Comparison of ENCODE assay signal across 15 cellular contexts in genomic region chr11:61472868-61473267, GRCh38. TPM values are rescaled to one million over a fixed set of nuclear protein-coding genes. Genes with fewer than 3 reads are reported as not detected.
DNase-seq lines count a peak whose midpoint lies in the region; ATAC-seq, FAIRE-seq and TF ChIP-seq lines count a peak whose summit lies in the region.
"Had no signal": no experiment of that assay in that cellular context is flagged by ENCODE, and none has a peak within 500 bp of the region (broad histone marks: within the 10 kb centered on the region; RNA-seq: fewer than 3 reads in every experiment).

No MANE protein-coding gene starts in this region.

- intact Hi-C loops in heart left ventricle (cut with DNase I) (loop anchor here in 1 of 10 donors (10.0 kb wide), 2 partner anchors 102 to 262 kb away; no protein-coding TSS in a partner anchor), psoas muscle (cut with DNase I) (loop anchor here in 1 of 2 donors (10.0 kb wide), 1 partner anchor 262 kb away; no protein-coding TSS in a partner anchor), HepG2 (cut with micrococcal nuclease; ENCODE audit: unreplicated experiment) (no loop called here), OCI-LY7 (cut with micrococcal nuclease; ENCODE audit: unreplicated experiment) (no loop called here)

- no peaks in the 10 kb centered on the region for H4K20me1 ChIP-seq in HepG2 (ENCODE audit: insufficient read depth, low read length)
- H4K20me1 ChIP-seq in OCI-LY7 (ENCODE audit: insufficient read depth, low read length), result no peaks in the 10 kb centered on the region

- H3K9ac ChIP-seq in HepG2 (ENCODE audit: insufficient read depth, low read depth, low read length), result no peak overlapping the region

- peak in 3 of 4 donors; percentile 21 to 62 (median 62) for ATAC-seq in heart left ventricle
- peak; percentile 37 to 73 (median 56) for ATAC-seq in psoas muscle
- ATAC-seq in HepG2, result no peak
- ATAC-seq in HG03159 (IDR thresholded peaks at IDR 0.05; ENCODE audit: unreplicated experiment), result no peak

- TF ChIP-seq POLR2A in heart left ventricle (IDR thresholded peaks at IDR 0.05) (no peak), HepG2 (IDR thresholded peaks at IDR 0.05; ENCODE audit: insufficient read depth in 1 of 2, low read depth in 2 of 2, low read length in 2 of 2) (no peak)

- no peak overlapping the region for H2AFZ ChIP-seq in HepG2 (ENCODE audit: low read length)
- H2AFZ ChIP-seq in OCI-LY7 (ENCODE audit: low read length), result no peak overlapping the region

- H3K9me3 Mint-ChIP-seq in activated T-cell treated with anti-CD3 and anti-CD28 coated beads, Interleukin-2, amount 50 U/mL, for 24 hours, result no peaks in the 10 kb centered on the region

- POLR2A ChIA-PET in HepG2 (lab: Yijun Ruan, JAX) (no interaction called here), OCI-LY7 (lab: Charles Lee) (interaction anchor here (1.1 kb wide), 1 partner anchor 10 kb away, joined by 5 read pairs; no protein-coding TSS in a partner anchor)

- FAIRE-seq in HepG2 (lab: Jason Lieb, UNC), result no peak
- FAIRE-seq: A204.1 had no signal

- H3K27ac Mint-ChIP-seq in activated T-cell treated with anti-CD3 and anti-CD28 coated beads, Interleukin-2, amount 50 U/mL, for 24 hours, result peak overlapping the region; percentile 38

- no peaks in the 10 kb centered on the region for H3K27me3 Mint-ChIP-seq in activated T-cell treated with anti-CD3 and anti-CD28 coated beads, Interleukin-2, amount 50 U/mL, for 24 hours

- peaks cover 0 to 7% (median 0%) of the 10 kb centered on the region in 12 donors for H3K9me3 ChIP-seq in heart left ventricle
- peaks cover 3% of the 10 kb centered on the region for H3K9me3 ChIP-seq in psoas muscle
- H3K9me3 ChIP-seq in HepG2 (ENCODE audit: low read length), result no peaks in the 10 kb centered on the region
- no peaks in the 10 kb centered on the region for H3K9me3 ChIP-seq in OCI-LY7 (ENCODE audit: low read length)

- H3K27me3 ChIP-seq in heart left ventricle (no peaks in the 10 kb centered on the region), psoas muscle (ENCODE audit: insufficient read depth in 3 of 3, low read length in 2 of 3) (no peaks in the 10 kb centered on the region), HepG2 (ENCODE audit: control insufficient read depth in 1 of 2, insufficient read depth in 2 of 2, low read length in 2 of 2) (no peaks in the 10 kb centered on the region)

- H3K27ac ChIP-seq in heart left ventricle (peak overlapping the region in 11 of 12 donors; percentile 60 to 92 (median 77)), psoas muscle (peak overlapping the region; percentile 92), HepG2 (ENCODE audit: extremely low read length, insufficient read depth, low read length) (no peak overlapping the region), OCI-LY7 (ENCODE audit: low read depth, low read length, poor library complexity, severe bottlenecking) (no peak overlapping the region)

- WGBS in heart left ventricle, 4 donors, result 63 to 73% (median 65%) methylated on average over 5 of the region's 5 CpGs
- WGBS in psoas muscle, 3 donors, result 63 to 72% (median 66%) methylated on average over 5 of the region's 5 CpGs
- 83% methylated on average over 5 of the region's 5 CpGs for WGBS in HepG2 (ENCODE audit: low lambda C conversion rate)

- no peak for DNase-seq in activated T-cell treated with anti-CD3 and anti-CD28 coated beads, Interleukin-2, amount 50 U/mL, for 24 hours
- DNase-seq in activated T-cell treated with anti-CD3 and anti-CD28 coated beads, Interleukin-2, amount 50 U/mL, for 1 hour, result no peak
- DNase-seq in heart left ventricle (peak in 4 of 5 donors; percentile 41 to 68 (median 50)), psoas muscle (peak; percentile 50 to 70), HepG2 (ENCODE audit: low spot score) (no peak), OCI-LY7 (ENCODE audit: low spot score) (no peak)
- no peak for DNase-seq in stimulated activated CD4-positive, alpha-beta T cell treated with anti-CD3 and anti-CD28 coated beads, Interleukin-2, amount 100 ng/mL, for 24 hours
- DNase-seq: activated CD4-positive, alpha-beta T cell treated with anti-CD3 and anti-CD28 coated beads for 48 hours; glutamatergic neuron; NCI-H2171; stimulated activated CD4-positive, alpha-beta T cell treated with anti-CD3 and anti-CD28 coated beads, Interleukin-4, amount 100 ng/mL, for 24 hours; stimulated activated naive CD4-positive, alpha-beta T cell treated with Interleukin-2 at 50 U/mL for 16 hours had no signal

- peaks cover 0 to 25% (median 12%) of the 10 kb centered on the region in 9 donors for H3K36me3 ChIP-seq in heart left ventricle
- peaks cover 0 to 14% of the 10 kb centered on the region in 2 donors for H3K36me3 ChIP-seq in psoas muscle (ENCODE audit: insufficient read depth in 1 of 2, low read depth in 1 of 2)
- no peaks in the 10 kb centered on the region for H3K36me3 ChIP-seq in HepG2 (replicated peaks in 1 of 2; ENCODE audit: control insufficient read depth in 1 of 2, insufficient read depth in 2 of 2, low read length in 2 of 2)
- peaks cover 22% of the 10 kb centered on the region for H3K36me3 ChIP-seq in OCI-LY7 (ENCODE audit: insufficient read depth, low read length)

- H3K79me2 ChIP-seq in HepG2 (ENCODE audit: insufficient read depth, low read length) (no peaks in the 10 kb centered on the region), OCI-LY7 (ENCODE audit: insufficient read depth, low read depth, low read length) (no peaks in the 10 kb centered on the region)

- no peak for TF ChIP-seq EP300 in HepG2 (IDR thresholded peaks at IDR 0.05; ENCODE audit: low read depth in 2 of 2, low read length in 2 of 2)
- TF ChIP-seq EP300 in HepG2 (CRISPR knock-in tag; IDR thresholded peaks at IDR 0.05; ENCODE audit: borderline replicate concordance), result no peak

- peaks cover 0 to 29% (median 11%) of the 10 kb centered on the region in 12 donors for H3K4me1 ChIP-seq in heart left ventricle
- H3K4me1 ChIP-seq in psoas muscle, result peaks cover 29% of the 10 kb centered on the region
- H3K4me1 ChIP-seq in HepG2 (ENCODE audit: insufficient read depth, low read length), result peaks cover 9% of the 10 kb centered on the region
- no peaks in the 10 kb centered on the region for H3K4me1 ChIP-seq in OCI-LY7 (ENCODE audit: insufficient read depth, low read length, poor library complexity, severe bottlenecking)

- TF ChIP-seq CTCF in heart left ventricle (IDR thresholded peaks at IDR 0.05) (no peak), psoas muscle (IDR thresholded peaks at IDR 0.05) (no peak), HepG2 (CRISPR knock-in tag; IDR thresholded peaks at IDR 0.05) (no peak), OCI-LY7 (conservative IDR thresholded peaks at IDR 0.05; ENCODE audit: low read length) (no peak)

- CTCF ChIA-PET in HepG2 (lab: Yijun Ruan, JAX; ENCODE audit: low intra/inter-chr PET ratio, low total read pairs) (no interaction called here), OCI-LY7 (lab: Charles Lee; ENCODE audit: unreplicated experiment) (no interaction called here)

- no peak for TF ChIP-seq RAD21 in HepG2 (CRISPR knock-in tag; IDR thresholded peaks at IDR 0.05)

- H3K36me3 Mint-ChIP-seq in activated T-cell treated with anti-CD3 and anti-CD28 coated beads, Interleukin-2, amount 50 U/mL, for 24 hours (ENCODE audit: low read depth), result peaks cover 31% of the 10 kb centered on the region

- no peak overlapping the region for H3K4me3 Mint-ChIP-seq in activated T-cell treated with anti-CD3 and anti-CD28 coated beads, Interleukin-2, amount 50 U/mL, for 24 hours

- no peaks in the 10 kb centered on the region for H3K9me2 ChIP-seq in OCI-LY7 (ENCODE audit: insufficient read depth, low read length)

- peaks cover 7% of the 10 kb centered on the region for H3K4me1 Mint-ChIP-seq in activated T-cell treated with anti-CD3 and anti-CD28 coated beads, Interleukin-2, amount 50 U/mL, for 24 hours (ENCODE audit: low read depth)

- in situ Hi-C loops in HepG2 (cut with HindIII; ENCODE audit: extremely low pct_ligation_motif_present, low pct_unique_long_range_greater_than_20kb), result no loop called here

- H3K4me2 ChIP-seq in HepG2 (ENCODE audit: low read depth, low read length) (no peak overlapping the region), OCI-LY7 (ENCODE audit: low read length) (no peak overlapping the region)

- BruUV-seq in HepG2 (replicated peaks; lab: Mats Ljungman, UMichigan) (no TSS peak), OCI-LY7 (replicated peaks; lab: Mats Ljungman, UMichigan) (no TSS peak)

- no peak overlapping the region for H3K4me3 ChIP-seq in heart left ventricle
- H3K4me3 ChIP-seq in psoas muscle, result no peak overlapping the region
- no peak overlapping the region for H3K4me3 ChIP-seq in HepG2 (replicated peaks in 1 of 3; ENCODE audit: insufficient read depth in 1 of 3, low read depth in 2 of 3, low read length in 3 of 3)
- no peak overlapping the region for H3K4me3 ChIP-seq in OCI-LY7 (ENCODE audit: low read depth, low read length, poor library complexity, severe bottlenecking)

RNA-seq across cellular contexts. Expression of gene LRRC10B, which starts 35.7 kb away (rescaled TPM):
- total RNA-seq in heart left ventricle, result 1 to 10 TPM in 5 of 9 donors, under 1 TPM in 4; 0.15 to 4.2 (median 1.1) TPM
- 1 to 10 TPM in 1 of 2 donors, under 1 TPM in 1; 0.76 to 1.3 TPM for polyA plus RNA-seq in heart left ventricle
- total RNA-seq in psoas muscle, result under 1 TPM in 3 of 4 donors, not detected in 1; 0.27 to 0.69 (median 0.64) TPM
- polyA plus RNA-seq in psoas muscle, result 1 to 10 TPM in 1 of 3 donors, under 1 TPM in 2; 0.24 to 2.1 (median 0.40) TPM
- total RNA-seq in HepG2 (2016; rRNA removed; fragmentation: Illumina TruSeq; extraction: Trizol), result not detected in 2 replicates
- total RNA-seq in HepG2 (2016; cell fraction: cytosol; rRNA removed; fragmentation: Illumina TruSeq; extraction: Trizol; ENCODE audit: low read depth), result not detected in 2 replicates
- total RNA-seq in HepG2 (2016; cell fraction: insoluble cytoplasmic fraction; rRNA removed; fragmentation: Illumina TruSeq; extraction: Trizol), result not detected in 2 replicates
- not detected in 2 replicates for total RNA-seq in HepG2 (2016; cell fraction: membrane; rRNA removed; fragmentation: Illumina TruSeq; extraction: Trizol)
- total RNA-seq in HepG2 (2016; cell fraction: nucleus; rRNA removed; fragmentation: Illumina TruSeq; extraction: Trizol), result not detected in 2 replicates
- polyA plus RNA-seq in HepG2 (2011; rRNA removed), result not detected in 2 replicates
- polyA plus RNA-seq in HepG2 (2011; cell fraction: cytosol; rRNA removed), result not detected in 2 replicates
- not detected in 2 replicates for polyA plus RNA-seq in HepG2 (2011; cell fraction: nucleus; rRNA removed)
- not detected in 2 replicates for polyA plus RNA-seq in HepG2 (2012)
- polyA plus RNA-seq in HepG2 (2016; cell fraction: cytosol; fragmentation: Illumina TruSeq; extraction: Trizol; ENCODE audit: low read depth), result not detected in 2 replicates
- not detected in 2 replicates for polyA plus RNA-seq in HepG2 (2016; cell fraction: insoluble cytoplasmic fraction; fragmentation: Illumina TruSeq; extraction: Trizol; ENCODE audit: low read depth)
- not detected in 2 replicates for polyA plus RNA-seq in HepG2 (2016; cell fraction: membrane; fragmentation: Illumina TruSeq; extraction: Trizol; ENCODE audit: low read depth)
- not detected in 2 replicates for polyA plus RNA-seq in HepG2 (2016; cell fraction: nucleus; fragmentation: Illumina TruSeq; extraction: Trizol; ENCODE audit: insufficient read depth, low read depth)
- not detected in 2 replicates for polyA minus RNA-seq in HepG2 (2011; rRNA and poly(A)+ RNA removed; ENCODE audit: low replicate concordance)
- not detected in 2 replicates for polyA minus RNA-seq in HepG2 (2011; cell fraction: cytosol; rRNA and poly(A)+ RNA removed)
- polyA minus RNA-seq in HepG2 (2011; cell fraction: nucleus; rRNA and poly(A)+ RNA removed), result not detected in 2 replicates
- total RNA-seq in OCI-LY7 (2014; rRNA removed; shearing (Covaris generic)), result not detected in 2 replicates
- not detected in 2 replicates for total RNA-seq in OCI-LY7 (2022)
- total RNA-seq: T-helper 1 cell treated with Interleukin-12 subunit alpha and Interleukin-12 subunit beta and Interleukin-4 antibody, amounts not matched to agents 30 ng/mL and 1 ng/mL, for 36 hours had no signal

RNA-seq across cellular contexts. Expression of gene SDHAF2, which starts 42.9 kb away (rescaled TPM):
- 100 to 1,000 TPM in 1 of 9 donors, 10 to 100 TPM in 8; 25.7 to 124 (median 33.7) TPM for total RNA-seq in heart left ventricle
- polyA plus RNA-seq in heart left ventricle, result 10 to 100 TPM; 45.0 to 46.5 TPM
- total RNA-seq in psoas muscle, result 10 to 100 TPM; 29.4 to 45.2 (median 33.7) TPM
- 100 to 1,000 TPM in 1 of 3 donors, 10 to 100 TPM in 2; 52.7 to 103 (median 84.4) TPM for polyA plus RNA-seq in psoas muscle
- total RNA-seq in HepG2 (2016; rRNA removed; fragmentation: Illumina TruSeq; extraction: Trizol), result 44.2 and 53.3 TPM in 2 replicates
- 30.3 and 32.6 TPM in 2 replicates for total RNA-seq in HepG2 (2016; cell fraction: cytosol; rRNA removed; fragmentation: Illumina TruSeq; extraction: Trizol; ENCODE audit: low read depth)
- total RNA-seq in HepG2 (2016; cell fraction: insoluble cytoplasmic fraction; rRNA removed; fragmentation: Illumina TruSeq; extraction: Trizol), result 44.0 and 50.9 TPM in 2 replicates
- 39.7 and 41.1 TPM in 2 replicates for total RNA-seq in HepG2 (2016; cell fraction: membrane; rRNA removed; fragmentation: Illumina TruSeq; extraction: Trizol)
- 25.6 and 36.2 TPM in 2 replicates for total RNA-seq in HepG2 (2016; cell fraction: nucleus; rRNA removed; fragmentation: Illumina TruSeq; extraction: Trizol)
- polyA plus RNA-seq in HepG2 (2011; rRNA removed), result 70.4 and 70.5 TPM in 2 replicates
- polyA plus RNA-seq in HepG2 (2011; cell fraction: cytosol; rRNA removed), result 81.8 and 87.8 TPM in 2 replicates
- polyA plus RNA-seq in HepG2 (2011; cell fraction: nucleus; rRNA removed), result 26.5 and 33.7 TPM in 2 replicates
- polyA plus RNA-seq in HepG2 (2012), result 25.1 and 33.9 TPM in 2 replicates
- 25.0 and 26.0 TPM in 2 replicates for polyA plus RNA-seq in HepG2 (2016; cell fraction: cytosol; fragmentation: Illumina TruSeq; extraction: Trizol; ENCODE audit: low read depth)
- polyA plus RNA-seq in HepG2 (2016; cell fraction: insoluble cytoplasmic fraction; fragmentation: Illumina TruSeq; extraction: Trizol; ENCODE audit: low read depth), result 65.1 and 67.8 TPM in 2 replicates
- 38.0 and 41.3 TPM in 2 replicates for polyA plus RNA-seq in HepG2 (2016; cell fraction: membrane; fragmentation: Illumina TruSeq; extraction: Trizol; ENCODE audit: low read depth)
- polyA plus RNA-seq in HepG2 (2016; cell fraction: nucleus; fragmentation: Illumina TruSeq; extraction: Trizol; ENCODE audit: insufficient read depth, low read depth), result 48.1 and 64.5 TPM in 2 replicates
- polyA minus RNA-seq in HepG2 (2011; rRNA and poly(A)+ RNA removed; ENCODE audit: low replicate concordance), result 102 and 166 TPM in 2 replicates
- 21.2 and 24.1 TPM in 2 replicates for polyA minus RNA-seq in HepG2 (2011; cell fraction: cytosol; rRNA and poly(A)+ RNA removed)
- 54.1 and 63.3 TPM in 2 replicates for polyA minus RNA-seq in HepG2 (2011; cell fraction: nucleus; rRNA and poly(A)+ RNA removed)
- 40.6 and 41.2 TPM in 2 replicates for total RNA-seq in OCI-LY7 (2014; rRNA removed; shearing (Covaris generic))
- 28.0 and 33.3 TPM in 2 replicates for total RNA-seq in OCI-LY7 (2022)

RNA-seq across cellular contexts. Expression of gene CPSF7, which starts 43.1 kb away (rescaled TPM):
- 10 to 100 TPM; 27.3 to 52.4 (median 37.6) TPM for total RNA-seq in heart left ventricle
- polyA plus RNA-seq in heart left ventricle, result 10 to 100 TPM; 24.3 to 32.4 TPM
- total RNA-seq in psoas muscle, result 10 to 100 TPM; 51.1 to 66.2 (median 55.4) TPM
- polyA plus RNA-seq in psoas muscle, result 10 to 100 TPM; 28.2 to 48.2 (median 39.9) TPM
- total RNA-seq in HepG2 (2016; rRNA removed; fragmentation: Illumina TruSeq; extraction: Trizol), result 29.4 and 34.1 TPM in 2 replicates
- total RNA-seq in HepG2 (2016; cell fraction: cytosol; rRNA removed; fragmentation: Illumina TruSeq; extraction: Trizol; ENCODE audit: low read depth), result 7.3 and 8.6 TPM in 2 replicates
- total RNA-seq in HepG2 (2016; cell fraction: insoluble cytoplasmic fraction; rRNA removed; fragmentation: Illumina TruSeq; extraction: Trizol), result 25.4 and 37.8 TPM in 2 replicates
- total RNA-seq in HepG2 (2016; cell fraction: membrane; rRNA removed; fragmentation: Illumina TruSeq; extraction: Trizol), result 19.4 and 20.2 TPM in 2 replicates
- total RNA-seq in HepG2 (2016; cell fraction: nucleus; rRNA removed; fragmentation: Illumina TruSeq; extraction: Trizol), result 48.4 and 51.2 TPM in 2 replicates
- 36.8 and 40.6 TPM in 2 replicates for polyA plus RNA-seq in HepG2 (2011; rRNA removed)
- polyA plus RNA-seq in HepG2 (2011; cell fraction: cytosol; rRNA removed), result 16.4 and 19.7 TPM in 2 replicates
- 110 and 125 TPM in 2 replicates for polyA plus RNA-seq in HepG2 (2011; cell fraction: nucleus; rRNA removed)
- polyA plus RNA-seq in HepG2 (2012), result 47.5 and 48.9 TPM in 2 replicates
- 3.7 and 4.1 TPM in 2 replicates for polyA plus RNA-seq in HepG2 (2016; cell fraction: cytosol; fragmentation: Illumina TruSeq; extraction: Trizol; ENCODE audit: low read depth)
- 36.9 and 49.6 TPM in 2 replicates for polyA plus RNA-seq in HepG2 (2016; cell fraction: insoluble cytoplasmic fraction; fragmentation: Illumina TruSeq; extraction: Trizol; ENCODE audit: low read depth)
- polyA plus RNA-seq in HepG2 (2016; cell fraction: membrane; fragmentation: Illumina TruSeq; extraction: Trizol; ENCODE audit: low read depth), result 13.1 and 15.0 TPM in 2 replicates
- polyA plus RNA-seq in HepG2 (2016; cell fraction: nucleus; fragmentation: Illumina TruSeq; extraction: Trizol; ENCODE audit: insufficient read depth, low read depth), result 151 and 159 TPM in 2 replicates
- polyA minus RNA-seq in HepG2 (2011; rRNA and poly(A)+ RNA removed; ENCODE audit: low replicate concordance), result 43.6 and 128 TPM in 2 replicates
- polyA minus RNA-seq in HepG2 (2011; cell fraction: cytosol; rRNA and poly(A)+ RNA removed), result 14.5 and 17.3 TPM in 2 replicates
- 56.7 and 63.0 TPM in 2 replicates for polyA minus RNA-seq in HepG2 (2011; cell fraction: nucleus; rRNA and poly(A)+ RNA removed)
- total RNA-seq in OCI-LY7 (2014; rRNA removed; shearing (Covaris generic)), result 56.1 and 69.4 TPM in 2 replicates
- total RNA-seq in OCI-LY7 (2022), result 128 and 153 TPM in 2 replicates

Comparison
In these comparisons a context has a peak if more than half of its experiments do, and no peak if none do; other contexts are left out.
1. DNase-seq: peak in heart left ventricle (4 of 5) and psoas muscle (2 of 2); none in activated T-cell treated with anti-CD3 and anti-CD28 coated beads, Interleukin-2, amount 50 U/mL, for 24 hours (single experiment), activated T-cell treated with anti-CD3 and anti-CD28 coated beads, Interleukin-2, amount 50 U/mL, for 1 hour (single experiment), stimulated activated CD4-positive, alpha-beta T cell treated with anti-CD3 and anti-CD28 coated beads, Interleukin-2, amount 100 ng/mL, for 24 hours (0 of 2), HepG2 (single experiment) and OCI-LY7 (single experiment).
2. ATAC-seq: peak in heart left ventricle (3 of 4) and psoas muscle (4 of 4); none in HepG2 (single experiment) and HG03159 (single experiment).
3. H3K27ac ChIP-seq: peak in heart left ventricle (11 of 12) and psoas muscle (single experiment); none in HepG2 (single experiment) and OCI-LY7 (single experiment).